Comparison of ENCODE assay signal across 8 cellular contexts in the genomic region with DNA sequence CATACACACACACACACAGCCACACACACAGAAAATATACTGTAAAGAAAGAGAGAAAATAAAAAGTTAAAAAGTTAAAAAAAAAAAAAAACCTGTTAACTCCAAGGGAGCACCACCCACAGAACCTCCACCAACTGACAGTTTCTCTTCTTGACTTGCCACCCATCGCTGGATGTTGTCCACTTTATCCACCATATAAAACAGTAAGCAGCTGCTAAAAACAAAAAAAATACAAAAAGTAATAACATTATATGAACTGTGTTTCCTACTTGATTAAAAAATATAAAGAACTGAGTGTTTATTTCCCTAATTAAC. TPM values are rescaled to one million over a fixed set of nuclear protein-coding genes. Genes with fewer than 3 reads are reported as not detected.
DNase-seq lines count a peak whose midpoint lies in the region; ATAC-seq and TF ChIP-seq lines count a peak whose summit lies in the region.

No MANE protein-coding gene starts in this region.

- peaks cover 53% of the 10 kb centered on the region for H3K4me1 Mint-ChIP-seq in Calu3 (ENCODE audit: low read depth, unreplicated experiment)

- no peak for ATAC-seq in GM21529 (IDR thresholded peaks at IDR 0.05; ENCODE audit: unreplicated experiment)
- no peak for ATAC-seq in GM18498 (IDR thresholded peaks at IDR 0.05; ENCODE audit: unreplicated experiment)

- no peak overlapping the region for H3K23ac ChIP-seq in trophoblast cell (ENCODE audit: low read length)

- DNase-seq in Calu3 = no peak
- DNase-seq in PC-9 = no peak
- no peak for DNase-seq in epithelial cell of prostate (ENCODE audit: low read depth, low spot score)
- no peak for DNase-seq in trophoblast cell
- no peak for DNase-seq in OCI-M2 (lab: John Stamatoyannopoulos, UW; ENCODE audit: unreplicated experiment)
- DNase-seq in ecto neural progenitor cell (ENCODE audit: low spot score) = no peak

- peaks cover 25% of the 10 kb centered on the region for H3F3A ChIP-seq in PC-9 (ENCODE audit: insufficient read depth, low read depth)

- peak overlapping the region; percentile 86 for H3K4me3 Mint-ChIP-seq in Calu3 (ENCODE audit: low read depth, unreplicated experiment)

- H3K4me2 ChIP-seq in PC-9 (peak overlapping the region; percentile 94), trophoblast cell (ENCODE audit: low read length) (peak overlapping the region; percentile 81)

- CTCF ChIA-PET in Calu3 (lab: Charles Lee) = interaction anchor here (1.1 to 1.5 kb wide), 6 partner anchors 9 to 31 kb away, joined by 3 to 4 read pairs (median 4); no protein-coding TSS in a partner anchor
- CTCF ChIA-PET in PC-9 (lab: Charles Lee) = no interaction called here

- no peak overlapping the region for H3K9ac ChIP-seq in trophoblast cell (ENCODE audit: low read length)

- H3K27me3 Mint-ChIP-seq in Calu3 (ENCODE audit: unreplicated experiment) = peaks cover 36% of the 10 kb centered on the region

- intact Hi-C loops in Calu3 (cut with micrococcal nuclease; ENCODE audit: unreplicated experiment) (no loop called here), PC-9 (cut with micrococcal nuclease; ENCODE audit: unreplicated experiment) (loop anchor here (2.0 kb wide), 1 partner anchor 30 kb away; no protein-coding TSS in a partner anchor)

- H4K12ac ChIP-seq in trophoblast cell (ENCODE audit: low read depth, low read length) = no peak overlapping the region

- H3K4me3 ChIP-seq in PC-9 (peak overlapping the region; percentile 74), trophoblast cell (ENCODE audit: low read depth, low read length) (peak overlapping the region; percentile 85)

- TF ChIP-seq CTCF in Calu3 (IDR thresholded peaks at IDR 0.05; ENCODE audit: unreplicated experiment) = no peak
- TF ChIP-seq CTCF in PC-9 (conservative IDR thresholded peaks at IDR 0.05) = no peak

- H3K9me3 Mint-ChIP-seq in Calu3 (ENCODE audit: low read depth, unreplicated experiment) = no peaks in the 10 kb centered on the region

- H3K27ac Mint-ChIP-seq in Calu3 (ENCODE audit: unreplicated experiment) = peak overlapping the region; percentile 38

- H3K27me3 ChIP-seq in PC-9 (ENCODE audit: insufficient read depth, low read depth) = no peaks in the 10 kb centered on the region
- H3K27me3 ChIP-seq in trophoblast cell (ENCODE audit: insufficient read depth, low read length) = peaks cover 19% of the 10 kb centered on the region

- no CpG with 5 or more reads among the region's 1 CpG for WGBS in trophoblast cell (ENCODE audit: extremely low coverage, insufficient coverage, insufficient read length)

- no peak overlapping the region for H4K8ac ChIP-seq in trophoblast cell (ENCODE audit: low read depth, low read length)

- no peak overlapping the region for H2AK5ac ChIP-seq in trophoblast cell (ENCODE audit: low read length)

- H2BK5ac ChIP-seq in trophoblast cell (ENCODE audit: low read depth, low read length, poor library complexity) = no peak overlapping the region

- H3K27ac ChIP-seq in PC-9 (no peak overlapping the region), epithelial cell of prostate (peak overlapping the region; percentile 82), trophoblast cell (ENCODE audit: low read depth, low read length) (no peak overlapping the region)

- peaks cover 28% of the 10 kb centered on the region for H4K20me1 ChIP-seq in PC-9 (ENCODE audit: insufficient read depth)

- no peak overlapping the region for H2BK12ac ChIP-seq in trophoblast cell (ENCODE audit: low read length)

- H3K9me2 ChIP-seq in PC-9 (ENCODE audit: insufficient read depth) = no peaks in the 10 kb centered on the region

- BruUV-seq in Calu3 (replicated peaks; lab: Mats Ljungman, UMichigan) = no TSS peak
- no TSS peak for BruUV-seq in PC-9 (replicated peaks; lab: Mats Ljungman, UMichigan)

- no peak overlapping the region for H3K4ac ChIP-seq in trophoblast cell (ENCODE audit: low read depth, low read length)

- H3K79me1 ChIP-seq in trophoblast cell (ENCODE audit: low read length) = peaks cover 16% of the 10 kb centered on the region

- no peak overlapping the region for H3K18ac ChIP-seq in trophoblast cell (ENCODE audit: low read length)

- no peak overlapping the region for H3K14ac ChIP-seq in trophoblast cell (ENCODE audit: low read length)

- H3K9me3 ChIP-seq in PC-9 (ENCODE audit: insufficient read depth, low read depth) (no peaks in the 10 kb centered on the region), trophoblast cell (ENCODE audit: insufficient read depth, low read depth, low read length) (no peaks in the 10 kb centered on the region)

- H3K36me3 Mint-ChIP-seq in Calu3 (ENCODE audit: insufficient read depth, unreplicated experiment) = peaks cover 27% of the 10 kb centered on the region

- no peak overlapping the region for H4K91ac ChIP-seq in trophoblast cell (ENCODE audit: low read depth, low read length)

- H3K36me3 ChIP-seq in PC-9 (ENCODE audit: low read depth) (no peaks in the 10 kb centered on the region), trophoblast cell (ENCODE audit: control insufficient read depth in 1 of 2, insufficient read depth in 2 of 2, low read length in 2 of 2) (no peaks in the 10 kb centered on the region)

- peaks cover 85% of the 10 kb centered on the region for H3K79me2 ChIP-seq in PC-9 (ENCODE audit: low read depth)
- H3K79me2 ChIP-seq in trophoblast cell (ENCODE audit: control insufficient read depth, insufficient read depth, low read length, poor library complexity) = peaks cover 8% of the 10 kb centered on the region

- H2AFZ ChIP-seq in PC-9 (no peak overlapping the region; the same call in 1 of the 2 replicates), trophoblast cell (ENCODE audit: insufficient read depth, low read length, poor library complexity) (no peak overlapping the region)

- no peak overlapping the region for H2BK120ac ChIP-seq in trophoblast cell (ENCODE audit: insufficient read depth, low read length, poor library complexity)

- POLR2A ChIA-PET in PC-9 (lab: Charles Lee; ENCODE audit: unreplicated experiment) = no interaction called here

- H3K4me1 ChIP-seq in PC-9 (replicated peaks; ENCODE audit: insufficient read depth) (peaks cover 41% of the 10 kb centered on the region), trophoblast cell (ENCODE audit: control insufficient read depth in 1 of 2, insufficient read depth in 2 of 2, low read length in 2 of 2) (peaks cover 2 to 14% of the 10 kb centered on the region in 2 experiments)

RNA-seq across cellular contexts. Expression of gene PURA, which starts 1.2 kb away (rescaled TPM):
- total RNA-seq in Calu3 (2022) (16.2 and 16.7 TPM in 2 replicates), PC-9 (2021) (13.6 and 17.9 TPM in 2 replicates)
- 3.4 TPM in 2 replicates for polyA plus RNA-seq in trophoblast cell (2013)

RNA-seq across cellular contexts. Expression of gene IGIP, which starts 10.6 kb away (rescaled TPM):
- total RNA-seq in Calu3 (2022) = 5.9 and 6.2 TPM in 2 replicates
- total RNA-seq in PC-9 (2021) = 6.2 and 7.5 TPM in 2 replicates
- polyA plus RNA-seq in trophoblast cell (2013) = 0.51 and 0.53 TPM in 2 replicates

RNA-seq across cellular contexts. Expression of gene CYSTM1, which starts 59.8 kb away (rescaled TPM):
- total RNA-seq in Calu3 (2022) (198 and 259 TPM in 2 replicates), PC-9 (2021) (27.2 and 29.8 TPM in 2 replicates)
- 16.4 and 16.5 TPM in 2 replicates for polyA plus RNA-seq in trophoblast cell (2013)
